2 cellular contexts compared by ENCODE assay signal in genomic region chr17:76326306-76326705, GRCh38.
TF ChIP-seq lines count a peak whose summit lies in the region.

No MANE protein-coding gene starts in this region.

TF ChIP-seq in GM12878, 131 proteins besides CTCF, POLR2A, EP300 and RAD21:
- TF ChIP-seq HDGF (IDR thresholded peaks at IDR 0.05) = no peak
- TF ChIP-seq MYB (IDR thresholded peaks at IDR 0.05; ENCODE audit: borderline replicate concordance, low read depth, low read length) = no peak

TF ChIP-seq in endothelial cell of umbilical vein, 7 proteins besides CTCF, POLR2A, EP300 and RAD21:
- no peak for TF ChIP-seq JUN (IDR thresholded peaks at IDR 0.05; ENCODE audit: borderline replicate concordance, insufficient read depth, insufficient read length, low read depth)
- TF ChIP-seq GATA2 (IDR thresholded peaks at IDR 0.05; ENCODE audit: insufficient read depth, insufficient read length, low read depth, low read length) = no peak
- TF ChIP-seq EZH2 (IDR thresholded peaks at IDR 0.05; ENCODE audit: borderline replicate concordance, low read depth, low read length, severe bottlenecking) = no peak
- no peak for TF ChIP-seq FOS (IDR thresholded peaks at IDR 0.05; ENCODE audit: borderline replicate concordance, insufficient read depth, low read length)
- no peak for TF ChIP-seq MYC (IDR thresholded peaks at IDR 0.05; ENCODE audit: low read depth, low read length)
- TF ChIP-seq POLR2AphosphoS5 (IDR thresholded peaks at IDR 0.05; ENCODE audit: insufficient read depth, low read depth, low read length) = no peak
- TF ChIP-seq MAX (IDR thresholded peaks at IDR 0.05; ENCODE audit: insufficient read depth, insufficient read length) = no peak
